Comparison of ENCODE assay signal across 18 cellular contexts in the genomic region with DNA sequence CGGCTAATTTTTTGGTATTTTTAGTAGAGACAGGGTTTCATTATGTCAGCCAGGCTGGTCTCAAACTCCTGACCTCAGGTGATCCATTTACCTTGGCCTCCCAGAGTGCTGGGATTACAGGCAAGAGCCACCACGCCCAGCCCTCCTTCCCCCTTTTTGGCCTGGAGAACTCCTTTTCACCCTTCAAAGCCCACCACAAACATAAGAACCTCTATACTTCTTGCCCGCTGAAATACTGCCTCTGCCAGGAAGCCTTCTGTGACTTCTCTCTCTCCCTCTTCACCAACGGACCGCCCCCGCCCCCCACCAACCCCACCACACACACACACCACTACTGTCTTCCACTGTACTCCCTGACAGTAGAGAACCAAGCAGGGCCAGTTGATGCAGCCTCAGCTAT. TPM values are rescaled to one million over a fixed set of nuclear protein-coding genes. Genes with fewer than 3 reads are reported as not detected.
"Had no signal": no experiment of that assay in that cellular context is flagged by ENCODE, and none has a peak within 500 bp of the region (broad histone marks: within the 10 kb centered on the region; RNA-seq: fewer than 3 reads in every experiment).

No MANE protein-coding gene starts in this region.

- H3K27ac Mint-ChIP-seq: activated CD8-positive, alpha-beta memory T cell treated with anti-CD3 and anti-CD28 coated beads, Interleukin-2, amount 10 ng/mL, durations not matched to agents 7 days and 5 days; neural progenitor cell had no signal

- ATAC-seq: activated CD8-positive, alpha-beta memory T cell treated with anti-CD3 and anti-CD28 coated beads, Interleukin-2, amount 10 ng/mL, durations not matched to agents 7 days and 5 days; T-cell had no signal

- H3K9me3 Mint-ChIP-seq: activated naive CD8-positive, alpha-beta T cell treated with anti-CD3 and anti-CD28 coated beads, Interleukin-2, amount 10 ng/mL, durations not matched to agents 7 days and 5 days; neural progenitor cell; T-cell had no signal

- FAIRE-seq: bronchial epithelial cell, frontal cortex, urothelium cell line had no signal

- H3K4me3 Mint-ChIP-seq: activated CD8-positive, alpha-beta memory T cell treated with anti-CD3 and anti-CD28 coated beads, Interleukin-2, amount 10 ng/mL, durations not matched to agents 7 days and 5 days; activated naive CD8-positive, alpha-beta T cell treated with anti-CD3 and anti-CD28 coated beads, Interleukin-2, amount 10 ng/mL, durations not matched to agents 7 days and 5 days; neural progenitor cell had no signal

- H3K27me3 Mint-ChIP-seq: activated CD8-positive, alpha-beta memory T cell treated with anti-CD3 and anti-CD28 coated beads, Interleukin-2, amount 10 ng/mL, durations not matched to agents 7 days and 5 days; activated naive CD8-positive, alpha-beta T cell treated with anti-CD3 and anti-CD28 coated beads, Interleukin-2, amount 10 ng/mL, durations not matched to agents 7 days and 5 days; T-cell had no signal

- H3K4me3 ChIP-seq: neural progenitor cell, ovary had no signal

- H3K4me2 ChIP-seq: neural progenitor cell had no signal

- H3K9me3 ChIP-seq: ovary had no signal

- H3K9ac ChIP-seq: neural progenitor cell had no signal

- H3K36me3 ChIP-seq: neural progenitor cell, ovary had no signal

- H3K27me3 ChIP-seq: neural progenitor cell, ovary had no signal

- H2AFZ ChIP-seq: neural progenitor cell had no signal

- DNase-seq: activated CD4-positive, alpha-beta T cell treated with anti-CD3 and anti-CD28 coated beads for 1 hour; activated CD4-positive, alpha-beta T cell treated with anti-CD3 and anti-CD28 coated beads, Interleukin-2, amount 50 U/mL, for 4 hours; activated CD8-positive, alpha-beta memory T cell treated with anti-CD3 and anti-CD28 coated beads, Interleukin-2, amount 10 ng/mL, durations not matched to agents 7 days and 5 days; activated gamma-delta T cell; activated naive CD8-positive, alpha-beta T cell treated with anti-CD3 and anti-CD28 coated beads, Interleukin-2, amount 10 ng/mL, durations not matched to agents 7 days and 5 days; activated T-cell treated with anti-CD3 and anti-CD28 coated beads, Interleukin-2, amount 50 U/mL, for 1 hour; aorta; head of caudate nucleus; mesenchymal stem cell; ovary; stimulated activated CD4-positive, alpha-beta T cell treated with anti-CD3 and anti-CD28 coated beads, Interleukin-1b, Interleukin-23, amount 100 ng/mL, for 48 hours; T-cell had no signal

- H3K27ac ChIP-seq: epithelial cell of prostate, neural progenitor cell, ovary, VCaP had no signal

RNA-seq across cellular contexts. Expression of a gene that starts 5.1 kb away (rescaled TPM):
- total RNA-seq: bronchial epithelial cell, frontal cortex had no signal
